ENCODE assay signal across 1 cellular context in the genomic region with DNA sequence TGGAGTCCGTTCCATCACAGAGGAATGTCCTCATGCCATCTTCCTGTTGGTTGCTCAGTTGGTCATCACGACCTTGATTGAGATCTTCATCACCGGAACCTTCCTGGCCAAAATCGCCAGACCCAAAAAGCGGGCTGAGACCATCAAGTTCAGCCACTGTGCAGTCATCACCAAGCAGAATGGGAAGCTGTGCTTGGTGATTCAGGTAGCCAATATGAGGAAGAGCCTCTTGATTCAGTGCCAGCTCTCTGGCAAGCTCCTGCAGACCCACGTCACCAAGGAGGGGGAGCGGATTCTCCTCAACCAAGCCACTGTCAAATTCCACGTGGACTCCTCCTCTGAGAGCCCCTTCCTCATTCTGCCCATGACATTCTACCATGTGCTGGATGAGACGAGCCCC.
TF ChIP-seq lines count a peak whose summit lies in the region.

No MANE protein-coding gene starts in this region.

TF ChIP-seq in A549, 52 proteins besides CTCF, POLR2A, EP300 and RAD21:
- no peak for TF ChIP-seq HOXB5 (CRISPR knock-in tag; IDR thresholded peaks at IDR 0.05)
TF ChIP-seq in A549: peak in this region for 0.
